In genomic region chr2:74107071-74107470, GRCh38 we compare ENCODE assay signal across 1 cellular context.
A peak's percentile ranks its signal among the peaks of the same experiment; 100 is the strongest.
TF ChIP-seq lines count a peak whose summit lies in the region.

No MANE protein-coding gene starts in this region.

TF ChIP-seq in WTC11, 78 proteins besides CTCF, POLR2A, EP300 and RAD21 (continued from another document):
- TF ChIP-seq ZNF281 (CRISPR knock-in tag; IDR thresholded peaks at IDR 0.05) (peak; percentile 82), ZNF423 (CRISPR knock-in tag; IDR thresholded peaks at IDR 0.05) (0 out of 2 replicates have a peak, but pooled peaks have one; percentile 41)
